ENCODE assay signal across 15 cellular contexts in the genomic region with DNA sequence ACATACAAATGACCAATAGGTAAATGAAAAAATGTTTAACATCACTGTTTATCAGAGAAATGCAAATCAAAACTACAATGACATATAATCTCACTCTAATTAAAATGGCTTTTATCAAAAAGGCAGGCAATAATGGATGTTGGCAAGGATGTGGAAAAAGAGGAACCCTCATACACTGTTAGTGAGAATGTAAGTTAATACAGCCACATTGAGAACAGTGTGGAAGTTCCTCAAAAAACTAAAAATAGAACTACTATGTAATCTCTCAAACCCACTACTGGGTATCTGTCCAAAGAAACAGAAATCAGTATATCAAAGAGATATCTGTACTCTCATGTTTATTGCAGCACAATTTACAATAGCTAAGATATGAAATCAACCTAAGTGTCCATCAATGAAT.
A peak's percentile ranks its signal among the peaks of the same experiment; 100 is the strongest.
DNase-seq lines count a peak whose midpoint lies in the region; ATAC-seq, FAIRE-seq and TF ChIP-seq lines count a peak whose summit lies in the region.
"Had no signal": no experiment of that assay in that cellular context is flagged by ENCODE, and none has a peak within 500 bp of the region (broad histone marks: within the 10 kb centered on the region; RNA-seq: fewer than 3 reads in every experiment).

No MANE protein-coding gene starts in this region.

- peaks cover 5% of the 10 kb centered on the region for H3K27me3 Mint-ChIP-seq in endothelial cell (ENCODE audit: unreplicated experiment)

- no peaks in the 10 kb centered on the region for H3K9me3 Mint-ChIP-seq in endothelial cell (ENCODE audit: unreplicated experiment)
- H3K9me3 Mint-ChIP-seq: HFFc6 had no signal

- DNase-seq in NOMO-1 (lab: John Stamatoyannopoulos, UW; ENCODE audit: unreplicated experiment in 2 of 2) (peak; percentile 29 to 73), NOMO-1 treated with dmso at 0.1 percent for 144 hours (lab: John Stamatoyannopoulos, UW; ENCODE audit: unreplicated experiment) (no peak), NOMO-1 treated with DMSO at 0.1 percent for 48 hours (lab: John Stamatoyannopoulos, UW; ENCODE audit: unreplicated experiment) (peak; percentile 78), SKM-1 treated with dmso at 0.1 percent for 144 hours (lab: John Stamatoyannopoulos, UW; ENCODE audit: unreplicated experiment) (peak; percentile 68), endothelial cell (ENCODE audit: low spot score) (no peak), GM12892 (ENCODE audit: insufficient read length) (no peak)
- DNase-seq: 8988T; BE2C; CD8-positive, alpha-beta T cell; COR-L47; DND-41; GDM1; HCEC 1CT; HFFc6 had no signal

- no peak for TF ChIP-seq CTCF in endothelial cell (IDR thresholded peaks at IDR 0.05; ENCODE audit: unreplicated experiment)

- no peak for TF ChIP-seq POLR2A in GM12892 (IDR thresholded peaks at IDR 0.05; ENCODE audit: low read depth, low read length)

- FAIRE-seq in GM12892 (lab: Jason Lieb, UNC): no peak

- H3K36me3 Mint-ChIP-seq in endothelial cell (ENCODE audit: low read depth, unreplicated experiment): peaks cover 7% of the 10 kb centered on the region
- H3K36me3 Mint-ChIP-seq: CD8-positive, alpha-beta T cell had no signal

- ATAC-seq in HG02938 (IDR thresholded peaks at IDR 0.05; ENCODE audit: unreplicated experiment): no peak
- ATAC-seq: CD8-positive, alpha-beta T cell had no signal

- H3K27ac Mint-ChIP-seq in endothelial cell (ENCODE audit: unreplicated experiment): no peak overlapping the region
- H3K27ac Mint-ChIP-seq: CD8-positive, alpha-beta T cell; HFFc6 had no signal

- no peak overlapping the region for H3K4me3 Mint-ChIP-seq in endothelial cell (ENCODE audit: unreplicated experiment)
- H3K4me3 Mint-ChIP-seq: CD8-positive, alpha-beta T cell; HFFc6 had no signal

- H3K4me1 Mint-ChIP-seq in endothelial cell (ENCODE audit: unreplicated experiment): no peaks in the 10 kb centered on the region

Comparison
In these comparisons a context has a peak if more than half of its experiments do, and no peak if none do; other contexts are left out.
1. DNase-seq: peak in NOMO-1 (2 of 2), NOMO-1 treated with DMSO at 0.1 percent for 48 hours (single experiment) and SKM-1 treated with dmso at 0.1 percent for 144 hours (single experiment); none in NOMO-1 treated with dmso at 0.1 percent for 144 hours (single experiment), endothelial cell (single experiment) and GM12892 (single experiment).